9 cellular contexts compared by ENCODE assay signal in the genomic region with DNA sequence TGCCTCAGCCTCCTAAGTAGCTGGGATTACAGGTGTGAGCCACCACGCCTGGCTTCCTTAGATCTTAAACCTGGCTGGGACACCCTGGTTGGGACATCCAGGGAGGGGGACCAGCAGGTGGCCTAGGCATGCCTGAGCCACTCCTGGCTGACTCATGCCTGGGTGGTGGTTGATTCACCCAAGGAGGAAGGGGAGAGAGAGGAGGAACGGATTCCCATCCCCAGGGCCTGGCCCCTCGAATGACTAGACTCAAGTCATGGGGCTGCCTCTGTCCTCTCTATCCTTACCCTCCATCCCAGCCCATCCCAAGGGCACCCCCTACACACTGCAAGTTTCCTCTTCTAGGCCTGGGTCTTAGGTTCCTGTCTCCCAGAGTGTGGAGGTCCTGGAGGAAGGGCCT. TPM values are rescaled to one million over a fixed set of nuclear protein-coding genes. Genes with fewer than 3 reads are reported as not detected.
DNase-seq lines count a peak whose midpoint lies in the region; ATAC-seq and TF ChIP-seq lines count a peak whose summit lies in the region.
"Had no signal": no experiment of that assay in that cellular context is flagged by ENCODE, and none has a peak within 500 bp of the region (broad histone marks: within the 10 kb centered on the region; RNA-seq: fewer than 3 reads in every experiment).

No MANE protein-coding gene starts in this region.

- H3K27me3 ChIP-seq in right cardiac atrium (ENCODE audit: control insufficient read depth, insufficient read depth): no peaks in the 10 kb centered on the region
- H3K27me3 ChIP-seq in stomach: no peaks in the 10 kb centered on the region

- no peak for TF ChIP-seq POLR2A in stomach (IDR thresholded peaks at IDR 0.05)

- DNase-seq in NCI-H2171 treated with DMSO at 0.1 percent for 48 hours (lab: John Stamatoyannopoulos, UW): peak; percentile 44
- no peak for DNase-seq in NCI-H2171 (lab: John Stamatoyannopoulos, UW)
- peak; percentile 56 for DNase-seq in activated CD8-positive, alpha-beta memory T cell treated with anti-CD3 and anti-CD28 coated beads, Interleukin-2, amount 50 U/mL, for 4 hours
- DNase-seq in right cardiac atrium: peak in 1 of 3 donors; percentile 50
- DNase-seq in stomach: peak; percentile 62
- DNase-seq in COR-L47 (lab: John Stamatoyannopoulos, UW): no peak
- no peak for DNase-seq in NCI-H2107 treated with DMSO at 0.1 percent for 48 hours (lab: John Stamatoyannopoulos, UW; ENCODE audit: unreplicated experiment)
- DNase-seq in SIG-M5 (lab: John Stamatoyannopoulos, UW): no peak

- H3K4me1 ChIP-seq in right cardiac atrium (ENCODE audit: control insufficient read depth, insufficient read depth, low read length) (peaks cover 59% of the 10 kb centered on the region), stomach (peaks cover 97 to 100% (median 99%) of the 10 kb centered on the region in 4 donors)

- WGBS in right cardiac atrium: 72% methylated on average over 3 of the region's 3 CpGs
- WGBS in stomach, 5 donors: 52 to 71% (median 61%) methylated on average over 3 of the region's 3 CpGs

- H3K4me3 ChIP-seq in right cardiac atrium (ENCODE audit: low read length) (no peak overlapping the region), stomach (no peak overlapping the region)
- H3K4me3 ChIP-seq: SK-N-MC had no signal

- TF ChIP-seq EP300 in stomach (IDR thresholded peaks at IDR 0.05): no peak

- no peak for TF ChIP-seq CTCF in stomach (IDR thresholded peaks at IDR 0.05)

- H3K9me3 ChIP-seq in right cardiac atrium (ENCODE audit: control insufficient read depth, low read length) (no peaks in the 10 kb centered on the region), stomach (no peaks in the 10 kb centered on the region)

- peak overlapping the region; percentile 66 for H3K27ac ChIP-seq in right cardiac atrium (ENCODE audit: low read length)
- H3K27ac ChIP-seq in stomach: peak overlapping the region; percentile 64 to 99 (median 94)

- intact Hi-C loops in right cardiac atrium (cut with DNase I) (no loop called here), stomach (cut with DNase I; ENCODE audit: low total_unique reads) (no loop called here)

- H3K36me3 ChIP-seq in stomach: no peaks in the 10 kb centered on the region

- no peak for ATAC-seq in right cardiac atrium

RNA-seq across cellular contexts. Expression of gene EEIG1, which starts 12.7 kb away (rescaled TPM):
- total RNA-seq in right cardiac atrium (10 to 100 TPM; 23.1 to 35.1 (median 31.6) TPM), stomach (100 to 1,000 TPM in 2 of 5 donors, 10 to 100 TPM in 3; 26.3 to 406 (median 83.4) TPM)
- polyA plus RNA-seq in right cardiac atrium (12.7 TPM), stomach (100 to 1,000 TPM in 1 of 3 donors, 10 to 100 TPM in 2; 24.4 to 118 (median 38.5) TPM)

RNA-seq across cellular contexts. Expression of gene DPM2, which starts 30.4 kb away (rescaled TPM):
- total RNA-seq in right cardiac atrium (10 to 100 TPM; 13.6 to 20.0 (median 16.0) TPM), stomach (10 to 100 TPM in 4 of 5 donors, 1 to 10 TPM in 1; 1.7 to 98.2 (median 55.4) TPM)
- polyA plus RNA-seq in right cardiac atrium (16.4 TPM), stomach (10 to 100 TPM; 27.0 to 38.0 (median 32.5) TPM)

RNA-seq across cellular contexts. Expression of gene PIP5KL1, which starts 37.5 kb away (rescaled TPM):
- total RNA-seq in right cardiac atrium (1 to 10 TPM in 1 of 4 donors, under 1 TPM in 1, not detected in 2; 0.29 to 1.3 TPM), stomach (10 to 100 TPM in 3 of 5 donors, under 1 TPM in 1, not detected in 1; 0.55 to 98.0 (median 19.1) TPM)
- polyA plus RNA-seq in right cardiac atrium (0.29 TPM), stomach (1 to 10 TPM in 2 of 3 donors, under 1 TPM in 1; 0.50 to 3.3 (median 2.3) TPM)

RNA-seq across cellular contexts. Expression of gene ST6GALNAC4, which starts 51.2 kb away (rescaled TPM):
- total RNA-seq in right cardiac atrium (10 to 100 TPM; 26.3 to 36.7 (median 32.3) TPM), stomach (10 to 100 TPM in 3 of 5 donors, 1 to 10 TPM in 2; 3.7 to 33.6 (median 14.5) TPM)
- polyA plus RNA-seq in right cardiac atrium (24.3 TPM), stomach (10 to 100 TPM; 10.5 to 14.2 (median 11.8) TPM)

Comparison
In these comparisons a context has a peak if more than half of its experiments do, and no peak if none do; other contexts are left out.
1. DNase-seq: peak in NCI-H2171 treated with DMSO at 0.1 percent for 48 hours (single experiment), activated CD8-positive, alpha-beta memory T cell treated with anti-CD3 and anti-CD28 coated beads, Interleukin-2, amount 50 U/mL, for 4 hours (single experiment) and stomach (single experiment); none in NCI-H2171 (single experiment), COR-L47 (single experiment), NCI-H2107 treated with DMSO at 0.1 percent for 48 hours (single experiment) and SIG-M5 (single experiment).